Comparison of ENCODE assay signal across 27 cellular contexts in genomic region chr11:1517117-1518005, GRCh38. TPM values are rescaled to one million over a fixed set of nuclear protein-coding genes. Genes with fewer than 3 reads are reported as not detected.
DNase-seq lines count a peak whose midpoint lies in the region; ATAC-seq and TF ChIP-seq lines count a peak whose summit lies in the region.
"Had no signal": no experiment of that assay in that cellular context is flagged by ENCODE, and none has a peak within 500 bp of the region (broad histone marks: within the 10 kb centered on the region; RNA-seq: fewer than 3 reads in every experiment).

No MANE protein-coding gene starts in this region.

- peak overlapping the region; percentile 45 for H3K27ac ChIP-seq in BLaER1
- H3K27ac ChIP-seq in GM23338 (ENCODE audit: low read depth): no peak overlapping the region
- H3K27ac ChIP-seq: heart right ventricle had no signal

- H3K4me3 ChIP-seq in BLaER1 (no peak overlapping the region), GM23338 (no peak overlapping the region)
- H3K4me3 ChIP-seq: dorsolateral prefrontal cortex, HAP-1, heart right ventricle, mucosa of descending colon had no signal

- H3K4me1 ChIP-seq in BLaER1 (peaks cover 97% of the 10 kb centered on the region), GM23338 (ENCODE audit: insufficient read depth) (peaks cover 7% of the 10 kb centered on the region; the same call in 1 of the 2 replicates)

- ATAC-seq in GM23338 (no peak), SK-N-SH treated with all-trans-retinoic acid at 6 μM for 48 hours (no peak)
- ATAC-seq: activated CD4-positive, CD25-positive, alpha-beta regulatory T cell treated with anti-CD3 and anti-CD28 coated beads, Interleukin-2, amount 50 U/mL, for 24 hours; activated CD8-positive, alpha-beta T cell treated with anti-CD3 and anti-CD28 coated beads, Interleukin-2, amount 10 ng/mL, durations not matched to agents 7 days and 5 days; heart right ventricle; mucosa of descending colon had no signal

- H3K9me3 ChIP-seq in BLaER1: no peaks in the 10 kb centered on the region
- H3K9me3 ChIP-seq: HAP-1, heart right ventricle, mucosa of descending colon had no signal

- TF ChIP-seq CTCF in GM23338 (conservative IDR thresholded peaks at IDR 0.05; ENCODE audit: low read depth in 2 of 2): no peak
- no peak for TF ChIP-seq CTCF in chondrocyte (IDR thresholded peaks at IDR 0.05)
- no peak for TF ChIP-seq CTCF in nephron progenitor cell (IDR thresholded peaks at IDR 0.05)

- H3K36me3 Mint-ChIP-seq in GM23338 (ENCODE audit: low read depth) (no peaks in the 10 kb centered on the region), chondrocyte (ENCODE audit: low read depth) (no peaks in the 10 kb centered on the region), nephron progenitor cell (ENCODE audit: low read depth) (no peaks in the 10 kb centered on the region)

- peaks cover 19% of the 10 kb centered on the region for H3K27me3 Mint-ChIP-seq in GM23338 (ENCODE audit: insufficient read depth, low read depth, poor library complexity)
- no peaks in the 10 kb centered on the region for H3K27me3 Mint-ChIP-seq in chondrocyte (ENCODE audit: low read depth)
- H3K27me3 Mint-ChIP-seq in nephron progenitor cell (ENCODE audit: low read depth, poor library complexity): peaks cover 5% of the 10 kb centered on the region

- DNase-seq in GM23338 (ENCODE audit: low spot score) (no peak), chondrocyte (ENCODE audit: low spot score) (peak; percentile 82), nephron progenitor cell (no peak), C1 segment of cervical spinal cord (lab: John Stamatoyannopoulos, UW) (no peak), mucosa of gallbladder (ENCODE audit: low spot score) (no peak)
- DNase-seq in activated CD8-positive, alpha-beta memory T cell treated with anti-CD3 and anti-CD28 coated beads for 24 hours: no peak
- DNase-seq: ACHN; activated CD8-positive, alpha-beta T cell treated with anti-CD3 and anti-CD28 coated beads, Interleukin-2, amount 10 ng/mL, durations not matched to agents 7 days and 5 days; activated naive CD4-positive, alpha-beta T cell treated with Interleukin-2 at 50 U/mL for 16 hours; activated T-cell treated with anti-CD3 and anti-CD28 coated beads, Interleukin-2, amount 50 U/mL, for 1 hour; anterior cingulate cortex; central memory CD4-positive, alpha-beta T cell; GDM1; MV-4-11; NCI-H1694; NCI-H2171; NCI-H69; occipital lobe; retina had no signal

- H3K4me1 Mint-ChIP-seq in GM23338: peaks cover 34% of the 10 kb centered on the region
- peaks cover 35% of the 10 kb centered on the region for H3K4me1 Mint-ChIP-seq in chondrocyte (ENCODE audit: low read depth)
- H3K4me1 Mint-ChIP-seq in nephron progenitor cell: peaks cover 34% of the 10 kb centered on the region

- H2AFZ ChIP-seq in GM23338: no peak overlapping the region

- peak overlapping the region; percentile 22; the same call in 1 of the 2 replicates for H3K9ac ChIP-seq in BLaER1

- H3K27ac Mint-ChIP-seq in GM23338 (peak overlapping the region; percentile 70; the same call in 1 of the 2 replicates), chondrocyte (ENCODE audit: unreplicated experiment) (no peak overlapping the region), nephron progenitor cell (peak overlapping the region; percentile 60)
- H3K27ac Mint-ChIP-seq: activated CD8-positive, alpha-beta T cell treated with anti-CD3 and anti-CD28 coated beads, Interleukin-2, amount 10 ng/mL, durations not matched to agents 7 days and 5 days had no signal

- no peaks in the 10 kb centered on the region for H3K9me2 ChIP-seq in GM23338 (ENCODE audit: insufficient read depth)

- H3K9me3 Mint-ChIP-seq in GM23338: no peaks in the 10 kb centered on the region; the same call in 2 of the 3 replicates
- no peaks in the 10 kb centered on the region for H3K9me3 Mint-ChIP-seq in chondrocyte (ENCODE audit: low read depth)
- no peaks in the 10 kb centered on the region for H3K9me3 Mint-ChIP-seq in nephron progenitor cell
- H3K9me3 Mint-ChIP-seq: CD14-positive monocyte had no signal

- H3F3A ChIP-seq in GM23338 (replicated peaks; ENCODE audit: low read depth): peaks cover 5% of the 10 kb centered on the region; the same call in 1 of the 2 replicates

- no peaks in the 10 kb centered on the region; the same call in 1 of the 2 replicates for H3K36me3 ChIP-seq in BLaER1
- no peaks in the 10 kb centered on the region for H3K36me3 ChIP-seq in GM23338 (ENCODE audit: insufficient read depth)
- H3K36me3 ChIP-seq: HAP-1, heart right ventricle had no signal

- peak overlapping the region; percentile 84 for H3K4me2 ChIP-seq in BLaER1
- no peak overlapping the region for H3K4me2 ChIP-seq in GM23338

- H3K27me3 ChIP-seq in BLaER1 (no peaks in the 10 kb centered on the region), GM23338 (ENCODE audit: insufficient read depth) (no peaks in the 10 kb centered on the region)
- H3K27me3 ChIP-seq: dorsolateral prefrontal cortex, heart right ventricle had no signal

- H3K79me2 ChIP-seq in GM23338 (replicated peaks; ENCODE audit: insufficient read depth): peaks cover 32% of the 10 kb centered on the region

- H4K20me1 ChIP-seq in BLaER1 (peaks cover 97% of the 10 kb centered on the region), GM23338 (replicated peaks; ENCODE audit: insufficient read depth) (peaks cover 6% of the 10 kb centered on the region; the same call in 1 of the 2 replicates)

- H3K4me3 Mint-ChIP-seq in GM23338 (no peak overlapping the region; the same call in 2 of the 3 replicates), chondrocyte (ENCODE audit: unreplicated experiment) (no peak overlapping the region), nephron progenitor cell (no peak overlapping the region)
- H3K4me3 Mint-ChIP-seq: activated CD8-positive, alpha-beta T cell treated with anti-CD3 and anti-CD28 coated beads, Interleukin-2, amount 10 ng/mL, durations not matched to agents 7 days and 5 days; CD14-positive monocyte had no signal

TF ChIP-seq in GM23338, 12 proteins besides CTCF, POLR2A, EP300 and RAD21 (continues in another document):
- TF ChIP-seq EZH2phosphoT487 (IDR thresholded peaks at IDR 0.05; ENCODE audit: unreplicated experiment) (no peak), ZNF114 (CRISPR knock-in tag; IDR thresholded peaks at IDR 0.05) (no peak), ZNF331 (CRISPR knock-in tag; IDR thresholded peaks at IDR 0.05; ENCODE audit: low read depth) (no peak), POLR2AphosphoS5 (IDR thresholded peaks at IDR 0.05; ENCODE audit: low read depth) (no peak), STAT1 (IDR thresholded peaks at IDR 0.05; ENCODE audit: unreplicated experiment) (no peak)

TF ChIP-seq in SK-N-SH treated with all-trans-retinoic acid at 6 μM for 48 hours, 23 proteins besides CTCF, POLR2A, EP300 and RAD21 (continues in another document):
- TF ChIP-seq POU6F1 (CRISPR knock-in tag; IDR thresholded peaks at IDR 0.05; ENCODE audit: borderline replicate concordance, low read depth): no peak
- TF ChIP-seq RARB (CRISPR knock-in tag; IDR thresholded peaks at IDR 0.05): no peak
- no peak for TF ChIP-seq CSRNP3 (CRISPR knock-in tag; IDR thresholded peaks at IDR 0.05)
- no peak for TF ChIP-seq TOX (CRISPR knock-in tag; IDR thresholded peaks at IDR 0.05; ENCODE audit: borderline replicate concordance)
- TF ChIP-seq CSDC2 (CRISPR knock-in tag; IDR thresholded peaks at IDR 0.05): no peak
- TF ChIP-seq ZFP30 (CRISPR knock-in tag; IDR thresholded peaks at IDR 0.05): no peak
- no peak for TF ChIP-seq SNAI2 (CRISPR knock-in tag; IDR thresholded peaks at IDR 0.05)
- no peak for TF ChIP-seq PPARA (CRISPR knock-in tag; IDR thresholded peaks at IDR 0.05; ENCODE audit: borderline replicate concordance)
- no peak for TF ChIP-seq GLIS3 (CRISPR knock-in tag; IDR thresholded peaks at IDR 0.05)
- TF ChIP-seq ZFP3 (CRISPR knock-in tag; IDR thresholded peaks at IDR 0.05): no peak
- TF ChIP-seq ZC3H10 (CRISPR knock-in tag; IDR thresholded peaks at IDR 0.05): no peak

RNA-seq across cellular contexts. Expression of gene MOB2, which starts 30.8 kb away (rescaled TPM):
- total RNA-seq in GM23338 (2014; rRNA removed; shearing (Covaris generic)): 19.7 and 24.9 TPM in 2 replicates
- polyA plus RNA-seq in GM23338 (2016; fragmentation: Nextera tagmentation; extraction: Ambion mirVana): 7.7 and 10.1 TPM in 2 replicates
- total RNA-seq in chondrocyte (24.9 to 28.0 TPM (median 26.9 TPM) in 3 replicates), mucosa of gallbladder (73.4 TPM)

RNA-seq across cellular contexts. Expression of gene DUSP8, which starts 54.7 kb away (rescaled TPM):
- total RNA-seq in GM23338 (2014; rRNA removed; shearing (Covaris generic)): 1.1 and 3.3 TPM in 2 replicates
- polyA plus RNA-seq in GM23338 (2016; fragmentation: Nextera tagmentation; extraction: Ambion mirVana): 1.1 TPM in 2 replicates
- total RNA-seq in chondrocyte: 6.9 to 12.6 TPM (median 12.1 TPM) in 3 replicates
- total RNA-seq in mucosa of gallbladder: 35.6 TPM
- polyA plus RNA-seq: CD14-positive monocyte had no signal
